Comparison of ENCODE assay signal across 13 cellular contexts in the genomic region with DNA sequence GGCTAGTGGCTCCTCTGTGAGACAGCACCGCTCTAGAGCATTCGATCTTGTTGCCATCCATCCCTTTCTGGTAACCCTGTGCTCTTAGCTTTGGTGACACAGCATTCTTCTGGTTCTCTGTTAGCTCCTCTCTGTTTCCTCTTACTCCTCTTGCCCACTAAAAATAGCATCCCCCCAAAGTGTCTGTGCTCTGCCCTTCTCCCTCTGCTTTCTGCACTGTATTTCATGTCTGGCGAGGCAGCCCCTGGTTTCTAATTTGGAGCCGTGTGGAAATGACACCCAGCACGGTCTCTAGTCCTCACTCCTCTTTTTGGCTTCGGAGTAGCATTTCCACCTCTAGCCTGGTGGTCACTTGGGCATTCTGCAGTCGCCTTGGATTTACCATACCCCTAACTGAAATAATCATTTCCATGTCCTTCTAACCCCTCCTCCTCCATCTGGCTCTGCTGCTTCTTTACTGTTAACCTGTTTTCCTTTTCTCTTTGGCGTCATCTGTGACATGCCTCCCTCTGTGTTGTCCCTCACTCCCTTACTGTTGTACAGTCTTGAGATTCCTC. TPM values are rescaled to one million over a fixed set of nuclear protein-coding genes. Genes with fewer than 3 reads are reported as not detected.
"Had no signal": no experiment of that assay in that cellular context is flagged by ENCODE, and none has a peak within 500 bp of the region (broad histone marks: within the 10 kb centered on the region; RNA-seq: fewer than 3 reads in every experiment).

No MANE protein-coding gene starts in this region.

- H3K27me3 ChIP-seq: tibial artery had no signal

- H3K27me3 Mint-ChIP-seq: activated naive CD4-positive, alpha-beta T cell treated with anti-CD3 and anti-CD28 coated beads, Interleukin-2, amount 10 ng/mL, durations not matched to agents 7 days and 5 days had no signal

- H3K4me3 ChIP-seq: dorsolateral prefrontal cortex, tibial artery had no signal

- H3K27ac ChIP-seq: dorsolateral prefrontal cortex had no signal

- H3K4me1 Mint-ChIP-seq: activated naive CD4-positive, alpha-beta T cell treated with anti-CD3 and anti-CD28 coated beads, Interleukin-2, amount 10 ng/mL, durations not matched to agents 7 days and 5 days; memory B cell; stimulated activated memory B cell treated with anti-CD40 and anti-IgM and Interleukin-4, amounts not matched to agents 10 μg/mL and 1 μg/mL and 100 μg/mL, for 72 hours had no signal

- H3K4me3 Mint-ChIP-seq: activated naive CD4-positive, alpha-beta T cell treated with anti-CD3 and anti-CD28 coated beads, Interleukin-2, amount 10 ng/mL, durations not matched to agents 7 days and 5 days; memory B cell; naive thymus-derived CD8-positive, alpha-beta T cell; stimulated activated memory B cell treated with anti-CD40 and anti-IgM and Interleukin-4, amounts not matched to agents 10 μg/mL and 1 μg/mL and 100 μg/mL, for 72 hours had no signal

- H3K27ac Mint-ChIP-seq: activated naive CD4-positive, alpha-beta T cell treated with anti-CD3 and anti-CD28 coated beads, Interleukin-2, amount 10 ng/mL, durations not matched to agents 7 days and 5 days; activated T-helper 2 cell treated with anti-CD3 and anti-CD28 coated beads, Interferon-gamma antibody, Interleukin-2, Interleukin-4, amounts not matched to agents 10 μg/mL and 5 μg/mL and 100 μg/mL, durations not matched to agents 14 hours and 24 hours and 36 hours; memory B cell; naive thymus-derived CD8-positive, alpha-beta T cell; stimulated activated memory B cell treated with anti-CD40 and anti-IgM and Interleukin-4, amounts not matched to agents 10 μg/mL and 1 μg/mL and 100 μg/mL, for 72 hours had no signal

- DNase-seq: activated CD4-positive, alpha-beta T cell treated with anti-CD3 and anti-CD28 coated beads for 1 hour; activated CD4-positive, alpha-beta T cell treated with anti-CD3 and anti-CD28 coated beads, Interleukin-2, amount 50 U/mL, for 48 hours; activated naive CD4-positive, alpha-beta T cell treated with anti-CD3 and anti-CD28 coated beads, Interleukin-2, amount 10 ng/mL, durations not matched to agents 7 days and 5 days; dorsolateral prefrontal cortex; islet precursor cell; naive thymus-derived CD8-positive, alpha-beta T cell; stimulated activated CD4-positive, alpha-beta T cell treated with anti-CD3 and anti-CD28 coated beads, Interleukin-2, amount 100 ng/mL, for 48 hours; T-helper 9 cell; tibial artery had no signal

- H3K36me3 Mint-ChIP-seq: activated naive CD4-positive, alpha-beta T cell treated with anti-CD3 and anti-CD28 coated beads, Interleukin-2, amount 10 ng/mL, durations not matched to agents 7 days and 5 days; memory B cell; naive thymus-derived CD8-positive, alpha-beta T cell; stimulated activated memory B cell treated with anti-CD40 and anti-IgM and Interleukin-4, amounts not matched to agents 10 μg/mL and 1 μg/mL and 100 μg/mL, for 72 hours had no signal

- H3K9me3 ChIP-seq: tibial artery had no signal

- H3K9me3 Mint-ChIP-seq: activated naive CD4-positive, alpha-beta T cell treated with anti-CD3 and anti-CD28 coated beads, Interleukin-2, amount 10 ng/mL, durations not matched to agents 7 days and 5 days; activated T-helper 2 cell treated with anti-CD3 and anti-CD28 coated beads, Interferon-gamma antibody, Interleukin-2, Interleukin-4, amounts not matched to agents 10 μg/mL and 5 μg/mL and 100 μg/mL, durations not matched to agents 14 hours and 24 hours and 36 hours; memory B cell; stimulated activated memory B cell treated with anti-CD40 and anti-IgM and Interleukin-4, amounts not matched to agents 10 μg/mL and 1 μg/mL and 100 μg/mL, for 72 hours had no signal

- ATAC-seq: left lobe of liver; naive thymus-derived CD8-positive, alpha-beta T cell; stimulated activated memory B cell treated with anti-CD40 and anti-IgM and Interleukin-4, amounts not matched to agents 10 μg/mL and 1 μg/mL and 100 μg/mL, for 72 hours had no signal

RNA-seq across cellular contexts. Expression of a gene that starts 23.8 kb away (rescaled TPM):
- total RNA-seq: activated T-helper 2 cell treated with anti-CD3 and anti-CD28 coated beads, Interferon-gamma antibody, Interleukin-2, Interleukin-4, amounts not matched to agents 10 μg/mL and 5 μg/mL and 100 μg/mL, durations not matched to agents 14 hours and 24 hours and 36 hours had no signal
